In genomic region chr3:185106491-185106890, GRCh38 we compare ENCODE assay signal across 3 cellular contexts. TPM values are rescaled to one million over a fixed set of nuclear protein-coding genes. Genes with fewer than 3 reads are reported as not detected.
"Had no signal": no experiment of that assay in that cellular context is flagged by ENCODE, and none has a peak within 500 bp of the region (broad histone marks: within the 10 kb centered on the region; RNA-seq: fewer than 3 reads in every experiment).

No MANE protein-coding gene starts in this region.

RNA-seq across cellular contexts. Expression of gene C3orf70, which starts 46.4 kb away (rescaled TPM):
- total RNA-seq: activated naive CD8-positive, alpha-beta T cell treated with anti-CD3 and anti-CD28 coated beads, Interleukin-2, amount 10 ng/mL, durations not matched to agents 7 days and 5 days; T-cell had no signal
- polyA plus RNA-seq: foreskin keratinocyte had no signal
